Comparison of ENCODE assay signal across 17 cellular contexts in genomic region chr15:53665930-53666329, GRCh38.
DNase-seq lines count a peak whose midpoint lies in the region; ATAC-seq and TF ChIP-seq lines count a peak whose summit lies in the region.
"Had no signal": no experiment of that assay in that cellular context is flagged by ENCODE, and none has a peak within 500 bp of the region (broad histone marks: within the 10 kb centered on the region; RNA-seq: fewer than 3 reads in every experiment).

No MANE protein-coding gene starts in this region.

- no TSS peak for BruUV-seq in mammary epithelial cell (replicated peaks; lab: Mats Ljungman, UMichigan)

- peak; percentile 20 to 35 for TF ChIP-seq CTCF in mammary epithelial cell (conservative IDR thresholded peaks at IDR 0.05 in 1 of 2, IDR thresholded peaks at IDR 0.05 in 1 of 2; ENCODE audit: extremely low read depth in 1 of 2, insufficient read depth in 1 of 2, low read depth in 1 of 2, low read length in 2 of 2)
- no peak for TF ChIP-seq CTCF in breast epithelium (IDR thresholded peaks at IDR 0.05)
- peak; percentile 62 for TF ChIP-seq CTCF in VCaP (conservative IDR thresholded peaks at IDR 0.05)
- peak; percentile 28 for TF ChIP-seq CTCF in kidney epithelial cell (IDR thresholded peaks at IDR 0.05; ENCODE audit: insufficient read depth, low read length, poor library complexity, severe bottlenecking)

- no peaks in the 10 kb centered on the region for H3K4me1 ChIP-seq in mammary epithelial cell (ENCODE audit: insufficient read depth, low read length)
- no peaks in the 10 kb centered on the region for H3K4me1 ChIP-seq in breast epithelium
- H3K4me1 ChIP-seq in CD4-positive, alpha-beta memory T cell (ENCODE audit: insufficient read depth, low read length): no peaks in the 10 kb centered on the region
- H3K4me1 ChIP-seq: BE2C, left ventricle myocardium inferior, suprapubic skin had no signal

- no peaks in the 10 kb centered on the region for H3K9me3 ChIP-seq in mammary epithelial cell (replicated peaks; ENCODE audit: insufficient read depth, low read length)
- H3K9me3 ChIP-seq in breast epithelium: no peaks in the 10 kb centered on the region
- no peaks in the 10 kb centered on the region for H3K9me3 ChIP-seq in CD4-positive, alpha-beta memory T cell (ENCODE audit: control insufficient read depth in 1 of 2, low read length in 2 of 2)
- H3K9me3 ChIP-seq: BE2C, left ventricle myocardium inferior, suprapubic skin had no signal

- no peak overlapping the region for H3K27ac ChIP-seq in mammary epithelial cell (ENCODE audit: insufficient read depth, low read depth, low read length)
- no peak overlapping the region for H3K27ac ChIP-seq in breast epithelium
- no peak overlapping the region for H3K27ac ChIP-seq in VCaP
- no peak overlapping the region for H3K27ac ChIP-seq in CD4-positive, alpha-beta memory T cell (ENCODE audit: low read depth, low read length)
- H3K27ac ChIP-seq: left ventricle myocardium inferior, suprapubic skin had no signal

- no peak for TF ChIP-seq POLR2A in breast epithelium (IDR thresholded peaks at IDR 0.05)

- dilution Hi-C loops in mammary epithelial cell (cut with HindIII; ENCODE audit: low sequenced_read_pairs): no loop called here

- no peaks in the 10 kb centered on the region for H3K4me1 Mint-ChIP-seq in CD4-positive, alpha-beta memory T cell
- H3K4me1 Mint-ChIP-seq: GM23338 had no signal

- no peak overlapping the region for H3K4me3 Mint-ChIP-seq in CD4-positive, alpha-beta memory T cell
- H3K4me3 Mint-ChIP-seq: GM23338; T-helper 2 cell treated with Interferon-gamma antibody and Interleukin-4, amounts not matched to agents 5 μg/mL and 100 μg/mL, for 36 hours had no signal

- no peak for DNase-seq in mammary epithelial cell
- no peak for DNase-seq in breast epithelium (ENCODE audit: low spot score in 2 of 2)
- DNase-seq in kidney epithelial cell (ENCODE audit: low read depth): no peak
- DNase-seq in putamen (ENCODE audit: low spot score): no peak
- DNase-seq in NCI-H2227 treated with DMSO at 0.1 percent for 48 hours (lab: John Stamatoyannopoulos, UW): no peak
- DNase-seq in CD4-positive, alpha-beta memory T cell: no peak
- DNase-seq: activated CD4-positive, alpha-beta T cell treated with anti-CD3 and anti-CD28 coated beads for 1 hour; BE2C; DMS153; left ventricle myocardium inferior; NCI-H2107; SHP77 treated with DMSO at 0.1 percent for 48 hours had no signal

- H3K36me3 ChIP-seq in mammary epithelial cell (ENCODE audit: insufficient read depth, low read length) (no peaks in the 10 kb centered on the region), breast epithelium (no peaks in the 10 kb centered on the region), kidney epithelial cell (ENCODE audit: control insufficient read depth, insufficient read depth, low read length) (no peaks in the 10 kb centered on the region)
- H3K36me3 ChIP-seq in CD4-positive, alpha-beta memory T cell (ENCODE audit: insufficient read depth, low read length): no peaks in the 10 kb centered on the region
- H3K36me3 ChIP-seq: BE2C, left ventricle myocardium inferior, suprapubic skin had no signal

- no peaks in the 10 kb centered on the region for H3K27me3 ChIP-seq in mammary epithelial cell (ENCODE audit: insufficient read depth, low read length)
- H3K27me3 ChIP-seq in breast epithelium: no peaks in the 10 kb centered on the region
- H3K27me3 ChIP-seq in kidney epithelial cell (ENCODE audit: control insufficient read depth, insufficient read depth, low read length): no peaks in the 10 kb centered on the region
- no peaks in the 10 kb centered on the region for H3K27me3 ChIP-seq in CD4-positive, alpha-beta memory T cell (ENCODE audit: insufficient read depth, low read length)
- H3K27me3 ChIP-seq: suprapubic skin had no signal

- H3K27ac Mint-ChIP-seq in CD4-positive, alpha-beta memory T cell: no peak overlapping the region
- H3K27ac Mint-ChIP-seq: GM23338; T-helper 2 cell treated with Interferon-gamma antibody and Interleukin-4, amounts not matched to agents 5 μg/mL and 100 μg/mL, for 36 hours had no signal

- no peak overlapping the region for H3K9ac ChIP-seq in mammary epithelial cell (ENCODE audit: insufficient read depth, low read length)

- H3K9me3 Mint-ChIP-seq in CD4-positive, alpha-beta memory T cell: no peaks in the 10 kb centered on the region
- H3K9me3 Mint-ChIP-seq: GM23338; T-helper 2 cell treated with Interferon-gamma antibody and Interleukin-4, amounts not matched to agents 5 μg/mL and 100 μg/mL, for 36 hours had no signal

- ATAC-seq in HG02973 (IDR thresholded peaks at IDR 0.05; ENCODE audit: unreplicated experiment): no peak

- H3K4me2 ChIP-seq in mammary epithelial cell (ENCODE audit: insufficient read depth, low read depth, low read length): no peak overlapping the region
- H3K4me2 ChIP-seq: GM23338 had no signal

- CTCF ChIA-PET in mammary epithelial cell (lab: Charles Lee; ENCODE audit: low non-redundant PET): no interaction called here
- CTCF ChIA-PET in CD4-positive, alpha-beta memory T cell (lab: Charles Lee; ENCODE audit: partially characterized antibody): no interaction called here

- no peaks in the 10 kb centered on the region for H3K36me3 Mint-ChIP-seq in CD4-positive, alpha-beta memory T cell

- H3K4me3 ChIP-seq in mammary epithelial cell (replicated peaks in 1 of 3; ENCODE audit: insufficient read depth in 1 of 3, low read depth in 2 of 3, low read length in 3 of 3): no peak overlapping the region
- H3K4me3 ChIP-seq in breast epithelium: no peak overlapping the region
- no peak overlapping the region for H3K4me3 ChIP-seq in kidney epithelial cell (ENCODE audit: low read depth, low read length)
- no peak overlapping the region for H3K4me3 ChIP-seq in CD4-positive, alpha-beta memory T cell (ENCODE audit: low read length in 2 of 2)
- H3K4me3 ChIP-seq: GM23338, left ventricle myocardium inferior, suprapubic skin had no signal

- 45% methylated on average over 4 of the region's 4 CpGs for WGBS in mammary epithelial cell (ENCODE audit: low coverage, missing lambda C conversion rate)

- H3K27me3 Mint-ChIP-seq in CD4-positive, alpha-beta memory T cell: no peaks in the 10 kb centered on the region

- in situ Hi-C loops in mammary epithelial cell (cut with MboI; ENCODE audit: low sequenced_read_pairs in 2 of 2): no loop called here

- no peaks in the 10 kb centered on the region for H3K79me2 ChIP-seq in mammary epithelial cell (ENCODE audit: insufficient read depth, low read length)

- POLR2A ChIA-PET in CD4-positive, alpha-beta memory T cell (lab: Charles Lee; ENCODE audit: partially characterized antibody): no interaction called here

- no peak overlapping the region for H2AFZ ChIP-seq in mammary epithelial cell (ENCODE audit: low read depth, low read length)
- H2AFZ ChIP-seq: GM23338 had no signal

- intact Hi-C loops in mammary epithelial cell (cut with micrococcal nuclease) (loop anchor here (5.0 kb wide), 1 partner anchor 884 kb away; no protein-coding TSS in a partner anchor), breast epithelium (cut with DNase I; ENCODE audit: low total_unique reads) (no loop called here)
- intact Hi-C loops in CD4-positive, alpha-beta memory T cell (cut with micrococcal nuclease): no loop called here

- no peaks in the 10 kb centered on the region for H4K20me1 ChIP-seq in mammary epithelial cell (ENCODE audit: insufficient read depth, low read length)

Comparison
In these comparisons a context has a peak if more than half of its experiments do, and no peak if none do; other contexts are left out.
1. CTCF ChIP-seq: peak in mammary epithelial cell (2 of 2), VCaP (single experiment) and kidney epithelial cell (single experiment); none in breast epithelium (0 of 3).